ENCODE assay signal across 1 cellular context in genomic region chr3:72745146-72745976, GRCh38.
TF ChIP-seq lines count a peak whose summit lies in the region.

No MANE protein-coding gene starts in this region.

TF ChIP-seq in K562, 482 proteins besides CTCF, POLR2A, EP300 and RAD21 (continued from another document):
- TF ChIP-seq ZNF280B (CRISPR knock-in tag; IDR thresholded peaks at IDR 0.05) (no peak), FOXK1 (CRISPR knock-in tag; IDR thresholded peaks at IDR 0.05; ENCODE audit: borderline replicate concordance) (no peak), CBFA2T3 (IDR thresholded peaks at IDR 0.05) (0 out of 2 replicates have a peak, but pooled peaks have one; percentile 14), SMARCA4 (IDR thresholded peaks at IDR 0.05) (0 out of 2 replicates have a peak, but pooled peaks have one; percentile 35)
- TF ChIP-seq, protein P1, sequence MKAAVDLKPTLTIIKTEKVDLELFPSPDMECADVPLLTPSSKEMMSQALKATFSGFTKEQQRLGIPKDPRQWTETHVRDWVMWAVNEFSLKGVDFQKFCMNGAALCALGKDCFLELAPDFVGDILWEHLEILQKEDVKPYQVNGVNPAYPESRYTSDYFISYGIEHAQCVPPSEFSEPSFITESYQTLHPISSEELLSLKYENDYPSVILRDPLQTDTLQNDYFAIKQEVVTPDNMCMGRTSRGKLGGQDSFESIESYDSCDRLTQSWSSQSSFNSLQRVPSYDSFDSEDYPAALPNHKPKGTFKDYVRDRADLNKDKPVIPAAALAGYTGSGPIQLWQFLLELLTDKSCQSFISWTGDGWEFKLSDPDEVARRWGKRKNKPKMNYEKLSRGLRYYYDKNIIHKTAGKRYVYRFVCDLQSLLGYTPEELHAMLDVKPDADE (conservative IDR thresholded peaks at IDR 0.05; ENCODE audit: control insufficient read depth, low read depth, low read length), result no peak
TF ChIP-seq in K562: peak in this region for 9.
